23 cellular contexts compared by ENCODE assay signal in genomic region chr10:31583358-31583757, GRCh38.
DNase-seq lines count a peak whose midpoint lies in the region; ATAC-seq and TF ChIP-seq lines count a peak whose summit lies in the region.
"Had no signal": no experiment of that assay in that cellular context is flagged by ENCODE, and none has a peak within 500 bp of the region (broad histone marks: within the 10 kb centered on the region; RNA-seq: fewer than 3 reads in every experiment).

No MANE protein-coding gene starts in this region.

- no peaks in the 10 kb centered on the region for H3K79me2 ChIP-seq in GM23248 (ENCODE audit: insufficient read depth)
- H3K79me2 ChIP-seq in fibroblast of lung (ENCODE audit: control insufficient read depth, insufficient read depth, low read length), result no peaks in the 10 kb centered on the region
- no peaks in the 10 kb centered on the region for H3K79me2 ChIP-seq in mesendoderm (ENCODE audit: control insufficient read depth, insufficient read depth, low read length)

- TF ChIP-seq EP300 in stomach (IDR thresholded peaks at IDR 0.05), result no peak

- H3K4me2 ChIP-seq in GM23248 (ENCODE audit: unreplicated experiment) (no peak overlapping the region), fibroblast of lung (ENCODE audit: extremely low read depth, insufficient read depth, low read length) (peak overlapping the region; percentile 29), mesendoderm (ENCODE audit: low read length) (no peak overlapping the region)
- H3K4me2 ChIP-seq: KMS-11, smooth muscle cell had no signal

- H3K18ac ChIP-seq in mesendoderm (ENCODE audit: low read length), result no peak overlapping the region

- intact Hi-C loops in stomach (cut with DNase I; ENCODE audit: low total_unique reads), result no loop called here

- no peaks in the 10 kb centered on the region for H3K27me3 ChIP-seq in GM23248 (replicated peaks; ENCODE audit: insufficient read depth)
- no peaks in the 10 kb centered on the region for H3K27me3 ChIP-seq in fibroblast of lung (ENCODE audit: control insufficient read depth, insufficient read depth, low read length)
- H3K27me3 ChIP-seq in mesendoderm (ENCODE audit: insufficient read depth, low read length, poor library complexity), result no peaks in the 10 kb centered on the region
- H3K27me3 ChIP-seq in stomach, result no peaks in the 10 kb centered on the region
- H3K27me3 ChIP-seq: adrenal gland, dorsolateral prefrontal cortex had no signal

- H3K56ac ChIP-seq in mesendoderm (ENCODE audit: low read length), result peak overlapping the region; percentile 65

- H3F3A ChIP-seq in GM23248 (ENCODE audit: insufficient read depth), result no peaks in the 10 kb centered on the region

- peak overlapping the region; percentile 40 for H4K5ac ChIP-seq in mesendoderm (ENCODE audit: low read length)

- no peaks in the 10 kb centered on the region for H3K9me2 ChIP-seq in GM23248 (ENCODE audit: insufficient read depth)

- H3K27ac ChIP-seq in GM23248 (no peak overlapping the region), fibroblast of lung (ENCODE audit: insufficient read depth, low read length) (no peak overlapping the region), mesendoderm (ENCODE audit: low read depth, low read length) (no peak overlapping the region), stomach (peak overlapping the region in 3 of 5 donors; percentile 15 to 69 (median 27))
- H3K27ac ChIP-seq: epithelial cell of prostate, KMS-11 had no signal

- peak; percentile 30 for DNase-seq in GM23248
- DNase-seq in fibroblast of lung (ENCODE audit: low read depth in 2 of 2), result peak in 1 of 2 donors; percentile 19
- peak; percentile 74 for DNase-seq in mesendoderm
- DNase-seq in stomach, result no peak
- no peak for DNase-seq in left lobe of liver (ENCODE audit: low spot score)
- no peak for DNase-seq in mucosa of gallbladder (ENCODE audit: low spot score)
- no peak for DNase-seq in activated naive CD4-positive, alpha-beta T cell treated with anti-CD3 and anti-CD28 coated beads, Interleukin-2, amount 50 U/mL, for 16 hours
- DNase-seq: activated CD4-positive, alpha-beta T cell treated with anti-CD3 and anti-CD28 coated beads for 48 hours; activated CD8-positive, alpha-beta memory T cell treated with anti-CD3 and anti-CD28 coated beads, Interleukin-2, amount 50 U/mL, for 48 hours; activated effector memory CD4-positive, alpha-beta T cell treated with anti-CD3 and anti-CD28 coated beads, Interleukin-2, amount 50 U/mL, for 16 hours; adrenal gland; DMS79 treated with DMSO at 0.1 percent for 48 hours; dorsolateral prefrontal cortex; HFFc6; naive thymus-derived CD8-positive, alpha-beta T cell; NCI-H2029; NCI-H446 treated with DMSO at 0.1 percent for 48 hours; NK-92 treated with Interleukin-12 subunit alpha and Interleukin-12 subunit beta, amount 100 ng/mL, for 24 hours; stimulated activated CD4-positive, alpha-beta T cell treated with anti-CD3 and anti-CD28 coated beads, Interleukin-4, amount 100 ng/mL, for 4 hours had no signal

- peak overlapping the region; percentile 45 for H2AFZ ChIP-seq in GM23248
- no peak overlapping the region for H2AFZ ChIP-seq in fibroblast of lung (ENCODE audit: low read length)

- peak overlapping the region; percentile 37 for H2BK5ac ChIP-seq in mesendoderm (ENCODE audit: low read length)

- no peak overlapping the region for H2AK5ac ChIP-seq in mesendoderm (ENCODE audit: low read length)

- H3K36me3 ChIP-seq in GM23248 (ENCODE audit: low read depth), result no peaks in the 10 kb centered on the region
- no peaks in the 10 kb centered on the region for H3K36me3 ChIP-seq in fibroblast of lung (ENCODE audit: control insufficient read depth, insufficient read depth, low read length)
- H3K36me3 ChIP-seq in mesendoderm (ENCODE audit: control insufficient read depth, insufficient read depth, low read length), result no peaks in the 10 kb centered on the region
- no peaks in the 10 kb centered on the region for H3K36me3 ChIP-seq in stomach
- H3K36me3 ChIP-seq: adrenal gland had no signal

- no peaks in the 10 kb centered on the region for H4K20me1 ChIP-seq in GM23248 (ENCODE audit: insufficient read depth)
- no peaks in the 10 kb centered on the region for H4K20me1 ChIP-seq in fibroblast of lung (ENCODE audit: control insufficient read depth, extremely low read depth, insufficient read depth, low read length)

- H3K4me1 ChIP-seq in GM23248 (ENCODE audit: insufficient read depth) (peaks cover 8% of the 10 kb centered on the region), fibroblast of lung (ENCODE audit: control insufficient read depth, extremely low read depth, insufficient read depth, low read length) (peaks cover 7% of the 10 kb centered on the region), mesendoderm (ENCODE audit: control insufficient read depth, low read depth, low read length) (peaks cover 17% of the 10 kb centered on the region), stomach (peaks cover 12 to 37% (median 20%) of the 10 kb centered on the region in 4 donors)

- H3K4me3 ChIP-seq in GM23248 (no peak overlapping the region), fibroblast of lung (replicated peaks in 1 of 4; ENCODE audit: control extremely low read depth in 1 of 4, insufficient read depth in 1 of 4, low read depth in 3 of 4, low read length in 4 of 4) (no peak overlapping the region), mesendoderm (ENCODE audit: low read length) (no peak overlapping the region), stomach (no peak overlapping the region)
- H3K4me3 ChIP-seq: adrenal gland, dorsolateral prefrontal cortex, smooth muscle cell had no signal

- H3K79me1 ChIP-seq in mesendoderm (ENCODE audit: low read length), result no peaks in the 10 kb centered on the region

- no peak for TF ChIP-seq CTCF in fibroblast of lung (conservative IDR thresholded peaks at IDR 0.05 in 1 of 2, IDR thresholded peaks at IDR 0.05 in 1 of 2; ENCODE audit: low read depth in 1 of 2, low read length in 2 of 2)
- TF ChIP-seq CTCF in stomach (IDR thresholded peaks at IDR 0.05), result no peak

- H3K23ac ChIP-seq in mesendoderm (ENCODE audit: low read length), result peak overlapping the region; percentile 30

- ATAC-seq in HG03159 (IDR thresholded peaks at IDR 0.05; ENCODE audit: unreplicated experiment), result no peak
- ATAC-seq in left lobe of liver, result no peak
- ATAC-seq: naive thymus-derived CD8-positive, alpha-beta T cell had no signal

- no peak overlapping the region for H3K9ac ChIP-seq in GM23248
- H3K9ac ChIP-seq in fibroblast of lung (ENCODE audit: insufficient read depth, low read length), result no peak overlapping the region
- no peak overlapping the region for H3K9ac ChIP-seq in mesendoderm (ENCODE audit: low read length)
- H3K9ac ChIP-seq: KMS-11 had no signal

- no peak for TF ChIP-seq POLR2A in stomach (IDR thresholded peaks at IDR 0.05)

- no peak overlapping the region for H2BK120ac ChIP-seq in mesendoderm (ENCODE audit: low read depth, low read length)

- H3K4ac ChIP-seq in mesendoderm (ENCODE audit: low read depth, low read length), result peak overlapping the region; percentile 21

- no peaks in the 10 kb centered on the region for H3K9me3 ChIP-seq in GM23248 (ENCODE audit: low read depth)
- H3K9me3 ChIP-seq in fibroblast of lung (ENCODE audit: control insufficient read depth, insufficient read depth, low read depth, low read length), result no peaks in the 10 kb centered on the region
- peaks cover 0 to 6% (median 0%) of the 10 kb centered on the region in 4 donors for H3K9me3 ChIP-seq in stomach
- H3K9me3 ChIP-seq: adrenal gland had no signal

- no peak overlapping the region for H4K8ac ChIP-seq in mesendoderm (ENCODE audit: low read depth, low read length)

- 35 to 43% methylated on average over 8 of the region's 8 CpGs for WGBS in GM23248 (ENCODE audit: low coverage in 1 of 2, low lambda C conversion rate in 2 of 2, missing lambda C conversion rate in 2 of 2), 2 experiments
- WGBS in mesendoderm (ENCODE audit: extremely low coverage, insufficient coverage, low lambda C conversion rate), result no CpG with 5 or more reads among the region's 8 CpGs
- 43 to 70% (median 65%) methylated on average over 8 of the region's 8 CpGs for WGBS in stomach, 5 donors

- no peak overlapping the region for H2BK15ac ChIP-seq in mesendoderm (replicated peaks; ENCODE audit: low read depth)

- in situ Hi-C loops in GM23248 (cut with MboI), result no loop called here

Comparison
In these comparisons a context has a peak if more than half of its experiments do, and no peak if none do; other contexts are left out.
1. DNase-seq: peak in GM23248 (single experiment) and mesendoderm (single experiment); none in stomach (single experiment), left lobe of liver (single experiment), mucosa of gallbladder (single experiment) and activated naive CD4-positive, alpha-beta T cell treated with anti-CD3 and anti-CD28 coated beads, Interleukin-2, amount 50 U/mL, for 16 hours (single experiment).
2. H3K27ac ChIP-seq: peak in stomach (3 of 5); none in GM23248 (single experiment), fibroblast of lung (single experiment) and mesendoderm (single experiment).